Comparison of ENCODE assay signal across 10 cellular contexts in the genomic region with DNA sequence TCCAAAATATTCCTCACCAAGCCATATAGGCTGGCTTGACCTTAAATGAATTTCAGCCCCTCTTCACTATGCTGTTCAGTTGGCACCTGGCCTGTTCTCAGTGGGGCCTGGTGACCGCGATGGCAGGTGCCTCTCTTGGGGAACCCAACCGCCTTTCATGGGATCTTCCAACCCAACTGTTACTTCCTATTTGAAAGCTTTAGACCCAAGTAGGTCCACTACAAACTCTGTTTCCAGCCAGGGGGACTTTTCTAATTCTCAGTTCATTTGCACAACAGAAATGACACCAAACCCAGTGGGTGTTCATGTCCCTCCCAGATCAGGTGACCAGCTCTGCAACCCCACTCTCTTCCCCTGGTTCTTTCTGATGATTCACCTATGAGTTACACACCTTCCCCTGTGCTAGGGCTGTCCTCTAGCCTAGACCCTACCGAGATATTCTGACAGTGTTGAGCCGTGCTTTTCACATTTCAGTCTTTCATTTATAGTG. TPM values are rescaled to one million over a fixed set of nuclear protein-coding genes. Genes with fewer than 3 reads are reported as not detected.
DNase-seq lines count a peak whose midpoint lies in the region; ATAC-seq lines count a peak whose summit lies in the region.
"Had no signal": no experiment of that assay in that cellular context is flagged by ENCODE, and none has a peak within 500 bp of the region (broad histone marks: within the 10 kb centered on the region; RNA-seq: fewer than 3 reads in every experiment).

No MANE protein-coding gene starts in this region.

- DNase-seq in A172 (ENCODE audit: low spot score) (peak; percentile 13), cerebellar cortex (ENCODE audit: low spot score) (no peak), HPDE6-E6E7 (ENCODE audit: extremely low spot score) (no peak), NCI-H2227 (lab: John Stamatoyannopoulos, UW; ENCODE audit: unreplicated experiment) (no peak)
- DNase-seq in stimulated activated CD4-positive, alpha-beta T cell treated with anti-CD3 and anti-CD28 coated beads, Interleukin-1b, Interleukin-23, amount 100 ng/mL, for 48 hours, result no peak
- DNase-seq: CD8-positive, alpha-beta T cell; colonic mucosa had no signal

- ATAC-seq in GM18868 (IDR thresholded peaks at IDR 0.05; ENCODE audit: unreplicated experiment) (peak; percentile 63), HG02588 (IDR thresholded peaks at IDR 0.05; ENCODE audit: unreplicated experiment) (peak; percentile 66), HG03558 (IDR thresholded peaks at IDR 0.05; ENCODE audit: extremely low read depth, unreplicated experiment) (peak; percentile 48)
- ATAC-seq: CD8-positive, alpha-beta T cell had no signal

RNA-seq across cellular contexts. Expression of gene NDUFV2, which starts 35.6 kb away (rescaled TPM):
- 244 and 300 TPM in 2 replicates for total RNA-seq in A172 (2014; rRNA removed; shearing (Covaris generic))
